Comparison of ENCODE assay signal across 8 cellular contexts in the genomic region with DNA sequence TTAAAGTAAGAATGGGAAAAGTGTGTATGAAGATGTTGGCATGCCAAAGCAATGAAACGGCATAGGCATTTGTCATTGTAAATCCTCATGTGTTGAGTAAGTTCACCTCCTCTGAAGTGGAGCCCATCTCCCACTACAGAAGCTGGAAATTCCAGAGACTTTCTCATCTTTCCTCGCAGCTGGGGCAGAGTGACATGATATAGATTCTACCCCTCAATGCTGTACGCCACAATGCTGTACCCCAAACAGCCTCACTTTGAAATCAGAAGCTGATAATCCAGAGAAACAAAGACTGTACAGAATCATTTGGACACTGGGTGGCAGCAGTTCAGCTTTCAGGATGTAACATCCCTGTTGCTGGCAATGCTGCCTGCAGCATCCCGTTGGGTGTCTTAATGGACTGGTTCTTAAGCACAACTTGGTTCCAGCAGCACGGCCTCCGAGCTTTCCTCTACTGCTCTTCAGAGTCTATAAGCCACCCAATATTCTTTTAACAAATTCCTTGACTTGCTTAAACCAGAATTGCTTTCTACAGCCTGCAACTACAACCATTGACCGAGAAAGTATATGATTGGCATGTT. TPM values are rescaled to one million over a fixed set of nuclear protein-coding genes. Genes with fewer than 3 reads are reported as not detected.
A peak's percentile ranks its signal among the peaks of the same experiment; 100 is the strongest.
DNase-seq lines count a peak whose midpoint lies in the region; ATAC-seq and TF ChIP-seq lines count a peak whose summit lies in the region.

No MANE protein-coding gene starts in this region.

- peak; percentile 77 for TF ChIP-seq CTCF in activated CD8-positive, alpha-beta T cell treated with anti-CD3 and anti-CD28 coated beads for 36 hours (IDR thresholded peaks at IDR 0.05)
- peak; percentile 22 for TF ChIP-seq CTCF in mucosa of descending colon (IDR thresholded peaks at IDR 0.05)

- ATAC-seq in GM19452 (IDR thresholded peaks at IDR 0.05; ENCODE audit: unreplicated experiment) (peak; percentile 86), HG03565 (IDR thresholded peaks at IDR 0.05; ENCODE audit: unreplicated experiment) (peak; percentile 88), mucosa of descending colon (peak; percentile 84)
- peak; percentile 94 for ATAC-seq in activated CD8-positive, alpha-beta T cell treated with anti-CD3 and anti-CD28 coated beads for 36 hours
- ATAC-seq in effector memory CD8-positive, alpha-beta T cell (replicated peaks): peak; percentile 100
- peak; percentile 94 for ATAC-seq in stimulated activated effector memory CD8-positive, alpha-beta T cell treated with anti-CD3 and anti-CD28 coated beads, Interleukin-12 subunit alpha, Interleukin-12 subunit beta, amount 100 ng/mL, for 72 hours

- no peak overlapping the region for H3K4me3 ChIP-seq in mucosa of descending colon

- H3K9me3 ChIP-seq in mucosa of descending colon: no peaks in the 10 kb centered on the region

- no peaks in the 10 kb centered on the region for H3K36me3 ChIP-seq in mucosa of descending colon (ENCODE audit: low read depth)

- intact Hi-C loops in activated CD8-positive, alpha-beta T cell treated with anti-CD3 and anti-CD28 coated beads for 36 hours (cut with micrococcal nuclease): loop anchor here (10.0 kb wide), 1 partner anchor 328 kb away; the partner anchor contains the start of gene FMC1
- intact Hi-C loops in mucosa of descending colon (cut with DNase I, micrococcal nuclease): no loop called here

- POLR2A ChIA-PET in activated CD8-positive, alpha-beta T cell treated with anti-CD3 and anti-CD28 coated beads for 36 hours (lab: Charles Lee): interaction anchor here (0.8 to 2.2 kb wide), 3 partner anchors 18 to 129 kb away, joined by 3 to 9 read pairs (median 3); no protein-coding TSS in a partner anchor

- no peak overlapping the region for H3K4me3 Mint-ChIP-seq in activated CD8-positive, alpha-beta T cell treated with anti-CD3 and anti-CD28 coated beads for 36 hours
- no peak overlapping the region for H3K4me3 Mint-ChIP-seq in effector memory CD8-positive, alpha-beta T cell
- no peak overlapping the region for H3K4me3 Mint-ChIP-seq in stimulated activated effector memory CD8-positive, alpha-beta T cell treated with anti-CD3 and anti-CD28 coated beads, Interleukin-12 subunit alpha, Interleukin-12 subunit beta, amount 100 ng/mL, for 72 hours

- H3K9me3 Mint-ChIP-seq in activated CD8-positive, alpha-beta T cell treated with anti-CD3 and anti-CD28 coated beads for 36 hours: no peaks in the 10 kb centered on the region
- no peaks in the 10 kb centered on the region for H3K9me3 Mint-ChIP-seq in effector memory CD8-positive, alpha-beta T cell
- no peaks in the 10 kb centered on the region for H3K9me3 Mint-ChIP-seq in stimulated activated effector memory CD8-positive, alpha-beta T cell treated with anti-CD3 and anti-CD28 coated beads, Interleukin-12 subunit alpha, Interleukin-12 subunit beta, amount 100 ng/mL, for 72 hours

- H3K36me3 Mint-ChIP-seq in activated CD8-positive, alpha-beta T cell treated with anti-CD3 and anti-CD28 coated beads for 36 hours (ENCODE audit: low read depth): peaks cover 5% of the 10 kb centered on the region
- peaks cover 8% of the 10 kb centered on the region for H3K36me3 Mint-ChIP-seq in effector memory CD8-positive, alpha-beta T cell (ENCODE audit: insufficient read depth)
- H3K36me3 Mint-ChIP-seq in stimulated activated effector memory CD8-positive, alpha-beta T cell treated with anti-CD3 and anti-CD28 coated beads, Interleukin-12 subunit alpha, Interleukin-12 subunit beta, amount 100 ng/mL, for 72 hours: peaks cover 20% of the 10 kb centered on the region

- no peaks in the 10 kb centered on the region for H3K4me1 ChIP-seq in mucosa of descending colon (ENCODE audit: low read depth)

- CTCF ChIA-PET in activated CD8-positive, alpha-beta T cell treated with anti-CD3 and anti-CD28 coated beads for 36 hours (lab: Charles Lee): interaction anchor here (0.7 to 3.0 kb wide), 33 partner anchors 8 to 431 kb away, joined by 3 to 24 read pairs (median 4); partner anchors contain the start of gene ZC3HAV1L

- H3K27me3 Mint-ChIP-seq in activated CD8-positive, alpha-beta T cell treated with anti-CD3 and anti-CD28 coated beads for 36 hours: no peaks in the 10 kb centered on the region
- peaks cover 18 to 30% of the 10 kb centered on the region in 2 donors for H3K27me3 Mint-ChIP-seq in effector memory CD8-positive, alpha-beta T cell

- H3K27ac Mint-ChIP-seq in activated CD8-positive, alpha-beta T cell treated with anti-CD3 and anti-CD28 coated beads for 36 hours: no peak overlapping the region
- H3K27ac Mint-ChIP-seq in effector memory CD8-positive, alpha-beta T cell: no peak overlapping the region
- H3K27ac Mint-ChIP-seq in stimulated activated effector memory CD8-positive, alpha-beta T cell treated with anti-CD3 and anti-CD28 coated beads, Interleukin-12 subunit alpha, Interleukin-12 subunit beta, amount 100 ng/mL, for 72 hours: no peak overlapping the region

- peak; percentile 97 for DNase-seq in COLO829 (ENCODE audit: low spot score)
- DNase-seq in NCI-H82 (lab: John Stamatoyannopoulos, UW): peak; percentile 90
- DNase-seq in activated CD8-positive, alpha-beta T cell treated with anti-CD3 and anti-CD28 coated beads for 36 hours: peak; percentile 79
- DNase-seq in effector memory CD8-positive, alpha-beta T cell: peak; percentile 60 to 67 (median 62)
- peak in 2 of 3 donors; percentile 38 to 83 for DNase-seq in mucosa of descending colon
- DNase-seq in stimulated activated effector memory CD8-positive, alpha-beta T cell treated with anti-CD3 and anti-CD28 coated beads, Interleukin-12 subunit alpha, Interleukin-12 subunit beta, amount 100 ng/mL, for 72 hours (ENCODE audit: low spot score in 2 of 2): peak; percentile 30 to 64

- H3K4me1 Mint-ChIP-seq in activated CD8-positive, alpha-beta T cell treated with anti-CD3 and anti-CD28 coated beads for 36 hours (ENCODE audit: low read depth): peaks cover 6% of the 10 kb centered on the region
- H3K4me1 Mint-ChIP-seq in effector memory CD8-positive, alpha-beta T cell (ENCODE audit: low read depth in 2 of 2): peaks cover 1 to 7% of the 10 kb centered on the region in 2 donors
- no peaks in the 10 kb centered on the region for H3K4me1 Mint-ChIP-seq in stimulated activated effector memory CD8-positive, alpha-beta T cell treated with anti-CD3 and anti-CD28 coated beads, Interleukin-12 subunit alpha, Interleukin-12 subunit beta, amount 100 ng/mL, for 72 hours

RNA-seq across cellular contexts. Expression of gene ZC3HAV1L, which starts 18.8 kb away (rescaled TPM):
- 10 to 100 TPM; 19.9 TPM for total RNA-seq in activated CD8-positive, alpha-beta T cell treated with anti-CD3 and anti-CD28 coated beads for 36 hours
- total RNA-seq in mucosa of descending colon: 1 to 10 TPM; 6.0 to 9.1 (median 6.5) TPM

RNA-seq across cellular contexts. Expression of gene KIAA1549, which starts 35.8 kb away (rescaled TPM):
- 1 to 10 TPM; 1.3 to 1.5 TPM for total RNA-seq in activated CD8-positive, alpha-beta T cell treated with anti-CD3 and anti-CD28 coated beads for 36 hours
- total RNA-seq in mucosa of descending colon: 1 to 10 TPM; 2.0 to 4.2 (median 2.1) TPM

Comparison
In these comparisons a context has a peak if more than half of its experiments do, and no peak if none do; other contexts are left out.
1. DNase-seq: peak in every context shown above with its lines; median percentile 97 in COLO829; 90 in NCI-H82; 79 in activated CD8-positive, alpha-beta T cell treated with anti-CD3 and anti-CD28 coated beads for 36 hours; 62 in effector memory CD8-positive, alpha-beta T cell; 60 in mucosa of descending colon; 47 in stimulated activated effector memory CD8-positive, alpha-beta T cell treated with anti-CD3 and anti-CD28 coated beads, Interleukin-12 subunit alpha, Interleukin-12 subunit beta, amount 100 ng/mL, for 72 hours.